Comparison of ENCODE assay signal across 1 cellular context in the genomic region with DNA sequence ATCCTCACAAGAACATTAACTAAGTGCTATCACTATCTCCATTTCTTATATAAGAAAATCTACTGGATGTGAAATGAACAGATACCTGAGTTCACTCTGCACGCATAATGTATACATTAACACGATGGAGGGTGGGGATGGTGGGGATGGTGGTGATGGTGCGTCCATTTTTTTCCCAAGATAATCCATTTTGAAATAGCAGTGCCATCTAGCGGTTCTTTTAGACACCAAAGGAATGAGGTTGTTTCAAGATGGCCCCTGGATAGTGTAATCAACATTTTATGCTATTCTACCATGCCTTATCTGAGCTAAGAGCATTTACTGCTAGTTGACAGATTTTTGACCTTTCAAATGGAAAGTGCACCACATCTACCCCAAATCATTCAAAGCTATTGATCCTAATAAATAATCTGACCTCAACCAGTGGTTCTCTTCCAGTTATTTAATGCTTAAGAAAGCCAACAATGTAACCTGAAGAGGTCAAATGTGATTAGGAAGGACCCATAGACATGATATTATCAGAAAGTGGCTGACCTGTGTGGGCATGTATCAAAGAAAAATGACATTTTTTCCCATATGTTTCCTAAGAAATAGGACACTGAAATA.
TF ChIP-seq lines count a peak whose summit lies in the region.

No MANE protein-coding gene starts in this region.

TF ChIP-seq in endothelial cell of umbilical vein, 7 proteins besides CTCF, POLR2A, EP300 and RAD21 (continued from another document):
- no peak for TF ChIP-seq EZH2 (IDR thresholded peaks at IDR 0.05; ENCODE audit: borderline replicate concordance, low read depth, low read length, severe bottlenecking)
- no peak for TF ChIP-seq MYC (IDR thresholded peaks at IDR 0.05; ENCODE audit: low read depth, low read length)
- no peak for TF ChIP-seq JUN (IDR thresholded peaks at IDR 0.05; ENCODE audit: borderline replicate concordance, insufficient read depth, insufficient read length, low read depth)
- TF ChIP-seq GATA2 (IDR thresholded peaks at IDR 0.05; ENCODE audit: insufficient read depth, insufficient read length, low read depth, low read length) = no peak
- TF ChIP-seq, protein P1, sequence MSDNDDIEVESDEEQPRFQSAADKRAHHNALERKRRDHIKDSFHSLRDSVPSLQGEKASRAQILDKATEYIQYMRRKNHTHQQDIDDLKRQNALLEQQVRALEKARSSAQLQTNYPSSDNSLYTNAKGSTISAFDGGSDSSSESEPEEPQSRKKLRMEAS (IDR thresholded peaks at IDR 0.05; ENCODE audit: insufficient read depth, insufficient read length) = no peak
- TF ChIP-seq FOS (IDR thresholded peaks at IDR 0.05; ENCODE audit: borderline replicate concordance, insufficient read depth, low read length) = no peak
